8 cellular contexts compared by ENCODE assay signal in the genomic region with DNA sequence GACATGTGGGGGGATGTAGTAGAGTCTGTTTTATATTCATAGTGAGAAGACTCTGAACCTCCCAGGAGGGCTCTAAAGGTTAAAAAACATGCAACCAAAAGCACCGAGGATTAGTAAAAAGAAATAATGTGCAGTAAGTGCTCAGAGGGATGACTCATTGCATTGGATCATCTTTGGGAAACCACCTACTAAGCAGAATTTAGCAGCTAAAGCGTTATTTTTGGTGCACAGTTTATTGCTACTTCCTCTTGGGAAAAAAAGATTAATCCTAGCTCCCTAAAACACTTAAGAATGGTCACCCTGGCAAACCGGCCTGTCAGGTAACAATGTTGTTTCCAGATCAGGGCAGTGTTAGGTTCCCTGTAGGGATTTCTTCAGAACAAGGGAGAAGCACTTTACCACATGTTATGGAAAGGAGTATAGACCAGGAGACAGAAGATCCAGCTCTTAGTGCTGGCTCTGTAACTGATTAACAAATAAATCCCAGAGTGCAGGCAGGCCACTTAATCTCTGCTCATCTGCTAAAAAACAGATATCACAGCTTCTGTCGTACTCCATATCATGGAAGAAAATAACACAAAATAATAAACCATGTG. TPM values are rescaled to one million over a fixed set of nuclear protein-coding genes. Genes with fewer than 3 reads are reported as not detected.
DNase-seq lines count a peak whose midpoint lies in the region; ATAC-seq and TF ChIP-seq lines count a peak whose summit lies in the region.

No MANE protein-coding gene starts in this region.

- WGBS in heart right ventricle, 2 donors, result 28 to 49% methylated on average over 4 of the region's 4 CpGs

- POLR2A ChIA-PET in activated CD8-positive, alpha-beta T cell treated with anti-CD3 and anti-CD28 coated beads for 36 hours (lab: Charles Lee), result interaction anchor here (0.9 to 3.3 kb wide), 7 partner anchors 10 to 201 kb away, joined by 3 to 17 read pairs (median 4); a partner anchor contains a TSS

- no peaks in the 10 kb centered on the region for H3K27me3 Mint-ChIP-seq in activated CD8-positive, alpha-beta T cell treated with anti-CD3 and anti-CD28 coated beads for 36 hours

- peaks cover 9 to 71% (median 56%) of the 10 kb centered on the region in 9 donors for H3K4me1 ChIP-seq in heart right ventricle

- no peaks in the 10 kb centered on the region for H3K36me3 ChIP-seq in heart right ventricle

- peak overlapping the region; percentile 51 for H3K4me3 Mint-ChIP-seq in activated CD8-positive, alpha-beta T cell treated with anti-CD3 and anti-CD28 coated beads for 36 hours

- peaks cover 1% of the 10 kb centered on the region for H3K9me3 Mint-ChIP-seq in activated CD8-positive, alpha-beta T cell treated with anti-CD3 and anti-CD28 coated beads for 36 hours

- H3K4me1 Mint-ChIP-seq in activated CD8-positive, alpha-beta T cell treated with anti-CD3 and anti-CD28 coated beads for 36 hours (ENCODE audit: low read depth), result peaks cover 79% of the 10 kb centered on the region

- peaks cover 29% of the 10 kb centered on the region for H3K36me3 Mint-ChIP-seq in activated CD8-positive, alpha-beta T cell treated with anti-CD3 and anti-CD28 coated beads for 36 hours (ENCODE audit: low read depth)

- H3K27ac Mint-ChIP-seq in activated CD8-positive, alpha-beta T cell treated with anti-CD3 and anti-CD28 coated beads for 36 hours, result peak overlapping the region; percentile 96

- intact Hi-C loops in activated CD8-positive, alpha-beta T cell treated with anti-CD3 and anti-CD28 coated beads for 36 hours (cut with micrococcal nuclease), result loop anchor here (2.0 kb wide), 1 partner anchor 14 kb away; no protein-coding TSS in a partner anchor
- intact Hi-C loops in heart right ventricle (cut with DNase I), result loop anchor here in 3 of 10 donors (5.0 kb wide), 3 partner anchors 62 to 197 kb away; no protein-coding TSS in a partner anchor

- ATAC-seq in HG03565 (IDR thresholded peaks at IDR 0.05; ENCODE audit: unreplicated experiment) (peak; percentile 29), heart right ventricle (peak in 6 of 8 donors; percentile 22 to 51 (median 38))
- peak; percentile 31 for ATAC-seq in activated CD8-positive, alpha-beta T cell treated with anti-CD3 and anti-CD28 coated beads for 36 hours
- peak; percentile 28 for ATAC-seq in stimulated activated naive CD8-positive, alpha-beta T cell treated with anti-CD3 and anti-CD28 coated beads, Interleukin-15, Interleukin-2, amounts not matched to agents 100 U/mL and 50 U/mL, for 24 hours

- H3K27ac ChIP-seq in heart right ventricle, result peak overlapping the region in 8 of 10 donors; percentile 1 to 70 (median 54)

- TF ChIP-seq CTCF in activated CD8-positive, alpha-beta T cell treated with anti-CD3 and anti-CD28 coated beads for 36 hours (IDR thresholded peaks at IDR 0.05), result no peak
- no peak for TF ChIP-seq CTCF in heart right ventricle (IDR thresholded peaks at IDR 0.05)

- no peaks in the 10 kb centered on the region for H3K9me3 ChIP-seq in heart right ventricle

- CTCF ChIA-PET in activated CD8-positive, alpha-beta T cell treated with anti-CD3 and anti-CD28 coated beads for 36 hours (lab: Charles Lee), result interaction anchor here (0.8 to 2.3 kb wide), 3 partner anchors 14 to 198 kb away, joined by 3 to 10 read pairs (median 7); no protein-coding TSS in a partner anchor

- no peaks in the 10 kb centered on the region for H3K27me3 ChIP-seq in heart right ventricle

- peak; percentile 44 for DNase-seq in stimulated activated CD4-positive, alpha-beta T cell treated with anti-CD3 and anti-CD28 coated beads, Interleukin-4, amount 100 ng/mL, for 24 hours
- no peak for DNase-seq in stimulated activated CD4-positive, alpha-beta T cell treated with anti-CD3 and anti-CD28 coated beads, Interleukin-2, amount 100 ng/mL, for 24 hours
- no peak for DNase-seq in activated CD8-positive, alpha-beta T cell treated with anti-CD3 and anti-CD28 coated beads for 36 hours
- no peak for DNase-seq in heart right ventricle
- DNase-seq in stimulated activated naive CD8-positive, alpha-beta T cell treated with anti-CD3 and anti-CD28 coated beads, Interleukin-15, Interleukin-2, amounts not matched to agents 100 U/mL and 50 U/mL, for 24 hours, result no peak
- no peak for DNase-seq in NCI-H446 treated with DMSO at 0.1 percent for 48 hours (lab: John Stamatoyannopoulos, UW)
- DNase-seq in UCSD-AML1 (lab: John Stamatoyannopoulos, UW; ENCODE audit: unreplicated experiment), result no peak

- H3K4me3 ChIP-seq in heart right ventricle, result no peak overlapping the region

RNA-seq across cellular contexts. Expression of a gene that starts 44.8 kb away (rescaled TPM):
- total RNA-seq in activated CD8-positive, alpha-beta T cell treated with anti-CD3 and anti-CD28 coated beads for 36 hours, result 10 to 100 TPM; 27.9 to 30.3 TPM
- total RNA-seq in heart right ventricle, result 10 to 100 TPM in 4 of 10 donors, 1 to 10 TPM in 6; 8.0 to 16.1 (median 9.8) TPM
- polyA plus RNA-seq in heart right ventricle, result 10 to 100 TPM in 1 of 2 donors, 1 to 10 TPM in 1; 8.4 to 37.0 TPM
